21 cellular contexts compared by ENCODE assay signal in the genomic region with DNA sequence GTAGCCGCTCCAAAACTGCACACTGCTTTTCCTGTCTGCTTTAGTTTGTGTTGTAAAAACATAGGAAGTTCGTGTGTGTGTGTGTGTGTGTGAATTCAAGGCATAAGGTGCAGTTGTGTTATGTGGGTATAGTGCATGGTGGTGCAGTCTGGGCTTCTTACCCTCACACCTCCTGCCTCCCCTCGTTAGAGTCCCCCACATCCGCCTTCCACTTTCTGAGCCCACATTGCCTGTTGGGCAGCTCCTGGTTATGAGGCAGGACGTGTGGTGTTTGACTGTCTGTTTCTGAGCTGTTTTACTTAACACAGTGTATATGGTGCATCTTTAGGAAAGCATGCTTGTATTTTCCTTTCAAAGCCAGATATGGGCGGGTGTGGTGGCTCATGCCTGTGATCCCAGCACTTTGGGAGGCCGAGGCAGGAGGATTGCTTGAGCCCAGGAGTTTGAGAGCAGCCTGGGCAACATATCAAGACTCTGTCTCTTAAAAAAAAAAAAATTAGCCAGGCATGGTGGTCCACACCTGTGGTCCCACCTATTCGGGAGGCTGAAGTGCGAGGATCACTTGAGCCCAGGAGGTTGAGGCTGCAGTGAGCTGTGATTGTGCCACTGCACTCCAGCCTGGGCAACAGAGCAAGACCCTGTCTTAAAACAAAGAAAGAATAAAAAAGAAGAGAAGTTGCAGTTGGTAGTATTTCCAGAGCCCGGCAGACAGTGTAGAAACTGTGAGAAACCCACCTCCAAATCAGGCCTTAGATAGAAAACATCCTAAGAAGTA. TPM values are rescaled to one million over a fixed set of nuclear protein-coding genes. Genes with fewer than 3 reads are reported as not detected.
DNase-seq lines count a peak whose midpoint lies in the region; ATAC-seq, FAIRE-seq and TF ChIP-seq lines count a peak whose summit lies in the region.
"Had no signal": no experiment of that assay in that cellular context is flagged by ENCODE, and none has a peak within 500 bp of the region (broad histone marks: within the 10 kb centered on the region; RNA-seq: fewer than 3 reads in every experiment).

No MANE protein-coding gene starts in this region.

- H2AFZ ChIP-seq in astrocyte (ENCODE audit: low read depth, low read length), result no peak overlapping the region
- no peak overlapping the region for H2AFZ ChIP-seq in mesenchymal stem cell (ENCODE audit: low read depth, low read length)

- H4K8ac ChIP-seq in mesenchymal stem cell (ENCODE audit: low read length), result peak overlapping the region; percentile 43

- peak overlapping the region in 5 of 7 donors; percentile 17 to 76 (median 46) for H3K27ac Mint-ChIP-seq in CD4-positive, alpha-beta memory T cell
- H3K27ac Mint-ChIP-seq in astrocyte (ENCODE audit: unreplicated experiment), result peak overlapping the region; percentile 35
- peak overlapping the region; percentile 3 for H3K27ac Mint-ChIP-seq in stimulated activated naive B cell treated with anti-CD40 and anti-IgM and Interleukin-4, amounts not matched to agents 10 μg/mL and 1 μg/mL and 100 μg/mL, for 72 hours
- H3K27ac Mint-ChIP-seq: activated CD4-positive, alpha-beta memory T cell treated with anti-CD3 and anti-CD28 coated beads for 36 hours; stimulated activated memory B cell treated with anti-CD40 and anti-IgM and Interleukin-4, amounts not matched to agents 10 μg/mL and 1 μg/mL and 100 μg/mL, for 72 hours had no signal

- H3K79me1 ChIP-seq in mesenchymal stem cell (replicated peaks; ENCODE audit: low read length, poor library complexity, severe bottlenecking), result peaks cover 38% of the 10 kb centered on the region

- intact Hi-C loops in CD4-positive, alpha-beta memory T cell (cut with micrococcal nuclease), result no loop called here

- TF ChIP-seq CTCF in astrocyte (IDR thresholded peaks at IDR 0.05; ENCODE audit: insufficient read depth, low read depth, low read length), result no peak

- no peak for FAIRE-seq in astrocyte (lab: Jason Lieb, UNC)
- FAIRE-seq in GM12891 (lab: Jason Lieb, UNC), result no peak

- peaks cover 3% of the 10 kb centered on the region for H3K36me3 ChIP-seq in CD4-positive, alpha-beta memory T cell (ENCODE audit: insufficient read depth, low read length)
- H3K36me3 ChIP-seq in astrocyte (ENCODE audit: insufficient read depth, low read length), result no peaks in the 10 kb centered on the region
- H3K36me3 ChIP-seq in mesenchymal stem cell (ENCODE audit: control insufficient read depth in 1 of 2, insufficient read depth in 2 of 2, low read depth in 1 of 2, low read length in 2 of 2), result peaks cover 5 to 40% of the 10 kb centered on the region in 2 experiments
- H3K36me3 ChIP-seq: colonic mucosa, ovary had no signal

- no peak overlapping the region for H2AK5ac ChIP-seq in mesenchymal stem cell (ENCODE audit: low read length, severe bottlenecking)

- H3K14ac ChIP-seq in mesenchymal stem cell (ENCODE audit: low read length in 2 of 2), result no peak overlapping the region

- H2BK15ac ChIP-seq in mesenchymal stem cell (ENCODE audit: low read depth, poor library complexity, severe bottlenecking), result no peak overlapping the region

- no peaks in the 10 kb centered on the region for H3K9me3 ChIP-seq in CD4-positive, alpha-beta memory T cell (ENCODE audit: control insufficient read depth in 1 of 2, low read length in 2 of 2)
- H3K9me3 ChIP-seq in astrocyte (ENCODE audit: insufficient read depth, low read depth, low read length) (no peaks in the 10 kb centered on the region), mesenchymal stem cell (ENCODE audit: control insufficient read depth, low read length) (no peaks in the 10 kb centered on the region)
- H3K9me3 ChIP-seq: colonic mucosa, ovary, right lobe of liver had no signal

- H3K79me2 ChIP-seq in astrocyte (ENCODE audit: insufficient read depth, low read length), result peaks cover 16% of the 10 kb centered on the region

- peaks cover 0 to 4% (median under 1%) of the 10 kb centered on the region in 4 donors for H3K4me1 Mint-ChIP-seq in CD4-positive, alpha-beta memory T cell
- no peaks in the 10 kb centered on the region for H3K4me1 Mint-ChIP-seq in astrocyte (ENCODE audit: low read depth, unreplicated experiment)
- H3K4me1 Mint-ChIP-seq in stimulated activated naive B cell treated with anti-CD40 and anti-IgM and Interleukin-4, amounts not matched to agents 10 μg/mL and 1 μg/mL and 100 μg/mL, for 72 hours, result peaks cover 8 to 23% of the 10 kb centered on the region in 2 donors
- H3K4me1 Mint-ChIP-seq: brain had no signal

- H4K20me1 ChIP-seq in astrocyte (ENCODE audit: insufficient read depth, low read length), result peaks cover 16% of the 10 kb centered on the region

- no peak overlapping the region for H3K4me3 ChIP-seq in CD4-positive, alpha-beta memory T cell (ENCODE audit: low read length in 2 of 2)
- H3K4me3 ChIP-seq in astrocyte (ENCODE audit: insufficient read depth, low read depth, low read length) (no peak overlapping the region), mesenchymal stem cell (ENCODE audit: insufficient read depth in 1 of 2, low read depth in 1 of 2, low read length in 2 of 2) (no peak overlapping the region)
- H3K4me3 ChIP-seq: colonic mucosa, ovary, right lobe of liver had no signal

- no peak overlapping the region for H2BK5ac ChIP-seq in mesenchymal stem cell (ENCODE audit: low read depth, low read length, poor library complexity, severe bottlenecking)

- no peak for DNase-seq in CD4-positive, alpha-beta memory T cell
- DNase-seq in astrocyte (ENCODE audit: low read depth) (no peak), mesenchymal stem cell (no peak), SKM-1 (lab: John Stamatoyannopoulos, UW; ENCODE audit: unreplicated experiment) (no peak), NCI-H524 treated with DMSO at 0.1 percent for 48 hours (lab: John Stamatoyannopoulos, UW) (no peak), GM12891 (ENCODE audit: insufficient read length, low spot score) (no peak)
- no peak for DNase-seq in stimulated activated naive B cell treated with anti-CD40 and anti-IgM and Interleukin-4, amounts not matched to agents 10 μg/mL and 1 μg/mL and 100 μg/mL, for 72 hours
- DNase-seq: activated CD4-positive, alpha-beta memory T cell treated with anti-CD3 and anti-CD28 coated beads for 36 hours; activated T-cell treated with anti-CD3 and anti-CD28 coated beads, Interleukin-2, amount 50 U/mL, for 4 hours; colonic mucosa; H7; NCI-H2107; NCI-H510A; right lobe of liver; T-helper 2 cell; trophoblast cell had no signal

- TF ChIP-seq POLR2A in GM12891 (IDR thresholded peaks at IDR 0.05; ENCODE audit: low read depth, low read length), result no peak

- no peaks in the 10 kb centered on the region for H3K27me3 Mint-ChIP-seq in CD4-positive, alpha-beta memory T cell
- no peaks in the 10 kb centered on the region for H3K27me3 Mint-ChIP-seq in astrocyte (ENCODE audit: low read depth, unreplicated experiment)
- H3K27me3 Mint-ChIP-seq in stimulated activated naive B cell treated with anti-CD40 and anti-IgM and Interleukin-4, amounts not matched to agents 10 μg/mL and 1 μg/mL and 100 μg/mL, for 72 hours, result no peaks in the 10 kb centered on the region
- H3K27me3 Mint-ChIP-seq: activated CD4-positive, alpha-beta memory T cell treated with anti-CD3 and anti-CD28 coated beads for 36 hours; brain; stimulated activated memory B cell treated with anti-CD40 and anti-IgM and Interleukin-4, amounts not matched to agents 10 μg/mL and 1 μg/mL and 100 μg/mL, for 72 hours had no signal

- no peak overlapping the region for H3K23ac ChIP-seq in mesenchymal stem cell (ENCODE audit: low read length in 2 of 2)

- POLR2A ChIA-PET in CD4-positive, alpha-beta memory T cell (lab: Charles Lee; ENCODE audit: partially characterized antibody), result interaction anchor here (4.9 kb wide), 1 partner anchor 13 kb away, joined by 26 read pairs; the partner anchor contains the start of gene IBA57

- H3K4ac ChIP-seq in mesenchymal stem cell (ENCODE audit: low read depth in 1 of 2, low read length in 2 of 2), result no peak overlapping the region

- H3K9ac ChIP-seq in astrocyte (ENCODE audit: low read length) (no peak overlapping the region), mesenchymal stem cell (ENCODE audit: low read length) (no peak overlapping the region)

- H3K4me3 Mint-ChIP-seq in CD4-positive, alpha-beta memory T cell, result no peak overlapping the region
- H3K4me3 Mint-ChIP-seq in astrocyte (ENCODE audit: unreplicated experiment), result no peak overlapping the region
- no peak overlapping the region for H3K4me3 Mint-ChIP-seq in stimulated activated naive B cell treated with anti-CD40 and anti-IgM and Interleukin-4, amounts not matched to agents 10 μg/mL and 1 μg/mL and 100 μg/mL, for 72 hours
- H3K4me3 Mint-ChIP-seq: activated CD4-positive, alpha-beta memory T cell treated with anti-CD3 and anti-CD28 coated beads for 36 hours; activated T-cell treated with anti-CD3 and anti-CD28 coated beads, Interleukin-2, amount 50 U/mL, for 4 hours; brain; stimulated activated memory B cell treated with anti-CD40 and anti-IgM and Interleukin-4, amounts not matched to agents 10 μg/mL and 1 μg/mL and 100 μg/mL, for 72 hours had no signal

- no peak overlapping the region for H4K91ac ChIP-seq in mesenchymal stem cell (ENCODE audit: low read length)

- H3K27me3 ChIP-seq in CD4-positive, alpha-beta memory T cell (ENCODE audit: insufficient read depth, low read length), result no peaks in the 10 kb centered on the region
- H3K27me3 ChIP-seq in astrocyte (ENCODE audit: insufficient read depth, low read length) (no peaks in the 10 kb centered on the region), mesenchymal stem cell (ENCODE audit: control insufficient read depth in 1 of 2, insufficient read depth in 1 of 2, low read length in 2 of 2) (no peaks in the 10 kb centered on the region)
- H3K27me3 ChIP-seq: colonic mucosa, ovary, right lobe of liver had no signal

- H3K4me2 ChIP-seq in astrocyte (ENCODE audit: low read length), result no peak overlapping the region
- H3K4me2 ChIP-seq in mesenchymal stem cell (ENCODE audit: low read length, poor library complexity, severe bottlenecking), result no peak overlapping the region

- CTCF ChIA-PET in CD4-positive, alpha-beta memory T cell (lab: Charles Lee; ENCODE audit: partially characterized antibody), result interaction anchor here (2.5 kb wide), 1 partner anchor 12 kb away, joined by 17 read pairs; the partner anchor contains the start of gene IBA57

- 90% methylated on average over 9 of the region's 10 CpGs for WGBS in mesenchymal stem cell

- H2BK12ac ChIP-seq in mesenchymal stem cell (ENCODE audit: low read length in 2 of 2), result no peak overlapping the region

- H3K27ac ChIP-seq in CD4-positive, alpha-beta memory T cell (ENCODE audit: low read depth, low read length), result no peak overlapping the region
- no peak overlapping the region for H3K27ac ChIP-seq in astrocyte (ENCODE audit: low read depth, low read length)
- H3K27ac ChIP-seq in mesenchymal stem cell (ENCODE audit: low read length, poor library complexity, severe bottlenecking), result no peak overlapping the region
- H3K27ac ChIP-seq: VCaP had no signal

- peaks cover 6 to 8% of the 10 kb centered on the region in 2 donors for H3K36me3 Mint-ChIP-seq in CD4-positive, alpha-beta memory T cell
- H3K36me3 Mint-ChIP-seq in astrocyte (ENCODE audit: low read depth, unreplicated experiment), result peaks cover 6% of the 10 kb centered on the region
- peaks cover 7 to 18% of the 10 kb centered on the region in 2 donors for H3K36me3 Mint-ChIP-seq in stimulated activated naive B cell treated with anti-CD40 and anti-IgM and Interleukin-4, amounts not matched to agents 10 μg/mL and 1 μg/mL and 100 μg/mL, for 72 hours
- H3K36me3 Mint-ChIP-seq: activated CD4-positive, alpha-beta memory T cell treated with anti-CD3 and anti-CD28 coated beads for 36 hours; brain had no signal

- ATAC-seq in stimulated activated naive B cell treated with anti-CD40 and anti-IgM and Interleukin-4, amounts not matched to agents 10 μg/mL and 1 μg/mL and 100 μg/mL, for 72 hours (replicated peaks), result no peak
- no peak for ATAC-seq in HG02973 (IDR thresholded peaks at IDR 0.05; ENCODE audit: unreplicated experiment)
- ATAC-seq: activated T-cell treated with anti-CD3 and anti-CD28 coated beads, Interleukin-2, amount 50 U/mL, for 4 hours; stimulated activated memory B cell treated with anti-CD40 and anti-IgM and Interleukin-4, amounts not matched to agents 10 μg/mL and 1 μg/mL and 100 μg/mL, for 72 hours had no signal

- no peak overlapping the region for H3K18ac ChIP-seq in mesenchymal stem cell (ENCODE audit: low read depth in 1 of 2, low read length in 2 of 2)

- H2BK120ac ChIP-seq in mesenchymal stem cell (ENCODE audit: low read depth, low read length), result no peak overlapping the region

- no peaks in the 10 kb centered on the region for H3K9me3 Mint-ChIP-seq in CD4-positive, alpha-beta memory T cell
- no peaks in the 10 kb centered on the region for H3K9me3 Mint-ChIP-seq in astrocyte (ENCODE audit: unreplicated experiment)
- H3K9me3 Mint-ChIP-seq in stimulated activated naive B cell treated with anti-CD40 and anti-IgM and Interleukin-4, amounts not matched to agents 10 μg/mL and 1 μg/mL and 100 μg/mL, for 72 hours, result no peaks in the 10 kb centered on the region
- H3K9me3 Mint-ChIP-seq: activated CD4-positive, alpha-beta memory T cell treated with anti-CD3 and anti-CD28 coated beads for 36 hours; activated T-cell treated with anti-CD3 and anti-CD28 coated beads, Interleukin-2, amount 50 U/mL, for 4 hours; brain; stimulated activated memory B cell treated with anti-CD40 and anti-IgM and Interleukin-4, amounts not matched to agents 10 μg/mL and 1 μg/mL and 100 μg/mL, for 72 hours had no signal

- H3K4me1 ChIP-seq in CD4-positive, alpha-beta memory T cell (ENCODE audit: insufficient read depth, low read length), result no peaks in the 10 kb centered on the region
- no peaks in the 10 kb centered on the region for H3K4me1 ChIP-seq in astrocyte (ENCODE audit: insufficient read depth, low read length)
- H3K4me1 ChIP-seq in mesenchymal stem cell (ENCODE audit: control insufficient read depth, insufficient read depth, low read depth, low read length), result peaks cover 7% of the 10 kb centered on the region
- H3K4me1 ChIP-seq: colonic mucosa, right lobe of liver had no signal

RNA-seq across cellular contexts. Expression of gene IBA57, which starts 12.5 kb away (rescaled TPM):
- 10 to 100 TPM; 10.9 to 12.0 TPM for total RNA-seq in CD4-positive, alpha-beta memory T cell
- polyA plus RNA-seq in CD4-positive, alpha-beta memory T cell, result 1 to 10 TPM; 1.3 to 2.9 TPM
- total RNA-seq in astrocyte, result 3.8 and 4.9 TPM in 2 replicates
- 1.2 TPM for polyA plus RNA-seq in mesenchymal stem cell (2013, experiment 1 of 2)
- 1.7 TPM for polyA plus RNA-seq in mesenchymal stem cell (2013, experiment 2 of 2)
- 3.2 TPM for polyA plus RNA-seq in GM12891 (2012; ENCODE audit: low read depth, missing spikeins)

RNA-seq across cellular contexts. Expression of gene GJC2, which starts 28.4 kb away (rescaled TPM):
- under 1 TPM; 0.61 to 0.80 TPM for total RNA-seq in CD4-positive, alpha-beta memory T cell
- not detected for polyA plus RNA-seq in CD4-positive, alpha-beta memory T cell
- 1.1 and 1.4 TPM in 2 replicates for total RNA-seq in astrocyte
- 0.33 TPM for polyA plus RNA-seq in mesenchymal stem cell (2013, experiment 1 of 2)
- 0.37 TPM for polyA plus RNA-seq in mesenchymal stem cell (2013, experiment 2 of 2)
- 0.15 TPM for polyA plus RNA-seq in GM12891 (2012; ENCODE audit: low read depth, missing spikeins)

RNA-seq across cellular contexts. Expression of gene OBSCN, which starts 29.7 kb away (rescaled TPM):
- total RNA-seq in CD4-positive, alpha-beta memory T cell, result 10 to 100 TPM; 76.0 to 91.4 TPM
- polyA plus RNA-seq in CD4-positive, alpha-beta memory T cell, result 1 to 10 TPM in 1 of 2 donors, under 1 TPM in 1; 0.19 to 3.5 TPM
- 11.1 and 17.5 TPM in 2 replicates for total RNA-seq in astrocyte
- polyA plus RNA-seq in mesenchymal stem cell (2013, experiment 1 of 2), result 4.5 TPM
- 4.9 TPM for polyA plus RNA-seq in mesenchymal stem cell (2013, experiment 2 of 2)
- polyA plus RNA-seq in GM12891 (2012; ENCODE audit: low read depth, missing spikeins), result 0.05 TPM

RNA-seq across cellular contexts. Expression of gene GUK1, which starts 38.0 kb away (rescaled TPM):
- 100 to 1,000 TPM; 179 to 185 TPM for total RNA-seq in CD4-positive, alpha-beta memory T cell
- polyA plus RNA-seq in CD4-positive, alpha-beta memory T cell, result 100 to 1,000 TPM; 382 to 488 TPM
- 214 and 217 TPM in 2 replicates for total RNA-seq in astrocyte
- 218 TPM for polyA plus RNA-seq in mesenchymal stem cell (2013, experiment 1 of 2)
- polyA plus RNA-seq in mesenchymal stem cell (2013, experiment 2 of 2), result 225 TPM
- 202 TPM for polyA plus RNA-seq in GM12891 (2012; ENCODE audit: low read depth, missing spikeins)
